ENCODE assay signal across 19 cellular contexts in the genomic region with DNA sequence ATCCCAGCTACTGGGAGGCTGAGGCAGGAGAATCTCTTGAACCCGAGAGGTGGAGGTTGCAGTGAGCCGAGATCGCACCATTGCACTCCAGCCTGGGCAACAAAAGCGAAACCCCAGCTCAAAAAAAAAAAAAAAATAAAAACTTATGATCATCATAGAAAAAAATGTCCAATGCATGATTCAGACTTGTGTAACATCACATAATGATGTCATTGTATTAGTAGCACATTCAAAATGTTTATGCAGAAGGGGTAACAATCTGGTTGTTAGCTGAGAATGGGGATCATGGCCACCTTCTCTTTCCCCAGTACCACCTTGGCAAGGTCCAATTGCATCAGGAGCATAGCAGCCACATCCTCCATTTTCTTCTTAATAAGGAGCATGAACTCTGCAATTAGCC.
A peak's percentile ranks its signal among the peaks of the same experiment; 100 is the strongest.
DNase-seq lines count a peak whose midpoint lies in the region; ATAC-seq and TF ChIP-seq lines count a peak whose summit lies in the region.
"Had no signal": no experiment of that assay in that cellular context is flagged by ENCODE, and none has a peak within 500 bp of the region (broad histone marks: within the 10 kb centered on the region; RNA-seq: fewer than 3 reads in every experiment).

No MANE protein-coding gene starts in this region.

- no peak overlapping the region for H3K4me3 ChIP-seq in PC-9
- no peak overlapping the region for H3K4me3 ChIP-seq in osteoblast (ENCODE audit: insufficient read depth, low read length)
- no peak overlapping the region for H3K4me3 ChIP-seq in lower lobe of right lung
- H3K4me3 ChIP-seq: coronary artery, upper lobe of right lung had no signal

- H3K9me3 ChIP-seq in PC-9 (ENCODE audit: insufficient read depth, low read depth) (no peaks in the 10 kb centered on the region), osteoblast (ENCODE audit: low read depth, low read length) (no peaks in the 10 kb centered on the region), lower lobe of right lung (no peaks in the 10 kb centered on the region)
- H3K9me3 ChIP-seq: upper lobe of right lung had no signal

- ATAC-seq in lower lobe of right lung (no peak), HG02870 (IDR thresholded peaks at IDR 0.05; ENCODE audit: unreplicated experiment) (no peak)
- ATAC-seq: activated T-cell treated with anti-CD3 and anti-CD28 coated beads, Interleukin-2, amount 50 U/mL, for 4 hours; left cardiac atrium; natural killer cell treated with Interleukin-12 subunit alpha and Interleukin-12 subunit beta and Interleukin-15 and Interleukin-18, amount 100 ng/mL, for 72 hours; Panc1; stimulated activated naive CD8-positive, alpha-beta T cell treated with anti-CD3 and anti-CD28 coated beads, Interleukin-15, Interleukin-2, amounts not matched to agents 100 U/mL and 50 U/mL, for 24 hours; upper lobe of right lung had no signal

- no TSS peak for BruUV-seq in PC-9 (replicated peaks; lab: Mats Ljungman, UMichigan)

- peaks cover 16% of the 10 kb centered on the region for H3F3A ChIP-seq in PC-9 (ENCODE audit: insufficient read depth, low read depth)

- POLR2A ChIA-PET in PC-9 (lab: Charles Lee; ENCODE audit: unreplicated experiment) = no interaction called here

- no peaks in the 10 kb centered on the region for H4K20me1 ChIP-seq in PC-9 (ENCODE audit: insufficient read depth)
- no peaks in the 10 kb centered on the region for H4K20me1 ChIP-seq in osteoblast (ENCODE audit: insufficient read depth, low read length)

- H3K36me3 ChIP-seq in PC-9 (ENCODE audit: low read depth) (no peaks in the 10 kb centered on the region), osteoblast (ENCODE audit: insufficient read depth, low read length) (no peaks in the 10 kb centered on the region), lower lobe of right lung (no peaks in the 10 kb centered on the region)
- H3K36me3 ChIP-seq: upper lobe of right lung had no signal

- 0 out of 2 replicates have a peak, but pooled peaks cover 4% of the 10 kb centered on the region for H3K9me2 ChIP-seq in PC-9 (ENCODE audit: insufficient read depth)

- no peak for TF ChIP-seq CTCF in PC-9 (conservative IDR thresholded peaks at IDR 0.05)
- TF ChIP-seq CTCF in osteoblast (IDR thresholded peaks at IDR 0.05; ENCODE audit: extremely low read depth, low read depth, low read length) = no peak
- no peak for TF ChIP-seq CTCF in lower lobe of right lung (IDR thresholded peaks at IDR 0.05)

- no peaks in the 10 kb centered on the region for H3K79me2 ChIP-seq in PC-9 (ENCODE audit: low read depth)
- H3K79me2 ChIP-seq in osteoblast (ENCODE audit: insufficient read depth, low read length) = no peaks in the 10 kb centered on the region

- H3K27ac ChIP-seq in PC-9 = peak overlapping the region; percentile 81
- H3K27ac ChIP-seq in epithelial cell of prostate = peak overlapping the region; percentile 33
- no peak overlapping the region for H3K27ac ChIP-seq in osteoblast (ENCODE audit: low read depth, low read length)
- no peak overlapping the region for H3K27ac ChIP-seq in lower lobe of right lung
- H3K27ac ChIP-seq: C4-2B, coronary artery, upper lobe of right lung had no signal

- peak; percentile 75 for DNase-seq in ELR (ENCODE audit: low read depth)
- DNase-seq in PC-9 = peak in 1 of 2 experiments; percentile 41
- no peak for DNase-seq in epithelial cell of prostate (ENCODE audit: low read depth, low spot score)
- peak; percentile 86 for DNase-seq in osteoblast (ENCODE audit: insufficient read length, low spot score, missing footprints)
- no peak for DNase-seq in lower lobe of right lung
- no peak for DNase-seq in NCI-H1417 (lab: John Stamatoyannopoulos, UW)
- DNase-seq: activated naive CD4-positive, alpha-beta T cell treated with anti-CD3 and anti-CD28 coated beads for 36 hours; activated T-cell treated with anti-CD3 and anti-CD28 coated beads, Interleukin-2, amount 50 U/mL, for 4 hours; Kasumi-1; left cardiac atrium; NCI-H1436 treated with DMSO at 0.1 percent for 48 hours; stimulated activated CD4-positive, alpha-beta T cell treated with anti-CD3 and anti-CD28 coated beads, Interleukin-1b, Interleukin-23, amount 100 ng/mL, for 48 hours; stimulated activated naive CD8-positive, alpha-beta T cell treated with anti-CD3 and anti-CD28 coated beads, Interleukin-15, Interleukin-2, amounts not matched to agents 100 U/mL and 50 U/mL, for 24 hours; upper lobe of right lung had no signal

- intact Hi-C loops in PC-9 (cut with micrococcal nuclease; ENCODE audit: unreplicated experiment) = no loop called here
- intact Hi-C loops in lower lobe of right lung (cut with DNase I) = no loop called here

- H2AFZ ChIP-seq in PC-9 (no peak overlapping the region), osteoblast (ENCODE audit: low read length) (no peak overlapping the region)

- no peaks in the 10 kb centered on the region for H3K27me3 ChIP-seq in PC-9 (ENCODE audit: insufficient read depth, low read depth)
- no peaks in the 10 kb centered on the region for H3K27me3 ChIP-seq in osteoblast (ENCODE audit: insufficient read depth, low read length)
- peaks cover 7% of the 10 kb centered on the region for H3K27me3 ChIP-seq in lower lobe of right lung (ENCODE audit: low read depth)

- H3K4me1 ChIP-seq in PC-9 (replicated peaks; ENCODE audit: insufficient read depth) (peaks cover 19% of the 10 kb centered on the region), osteoblast (ENCODE audit: insufficient read depth, low read length) (peaks cover 5% of the 10 kb centered on the region), lower lobe of right lung (peaks cover 4% of the 10 kb centered on the region)
- H3K4me1 ChIP-seq: upper lobe of right lung had no signal

- CTCF ChIA-PET in PC-9 (lab: Charles Lee) = no interaction called here

- peak overlapping the region; percentile 24 for H3K4me2 ChIP-seq in PC-9
- H3K4me2 ChIP-seq in osteoblast (ENCODE audit: insufficient read depth, low read length) = no peak overlapping the region

Comparison
In these comparisons a context has a peak if more than half of its experiments do, and no peak if none do; other contexts are left out.
1. DNase-seq: peak in ELR (single experiment) and osteoblast (single experiment); none in epithelial cell of prostate (single experiment), lower lobe of right lung (single experiment) and NCI-H1417 (0 of 3).
2. H3K27ac ChIP-seq: peak in PC-9 (single experiment) and epithelial cell of prostate (single experiment); none in osteoblast (single experiment) and lower lobe of right lung (single experiment).